ENCODE assay signal across 8 cellular contexts in genomic region chr11:70467196-70468085, GRCh38.
DNase-seq lines count a peak whose midpoint lies in the region; ATAC-seq and TF ChIP-seq lines count a peak whose summit lies in the region.

No MANE protein-coding gene starts in this region.

- no peak overlapping the region for H3K4me3 ChIP-seq in AG04449 (ENCODE audit: low read depth, low read length)

- POLR2A ChIA-PET in AG04449 (lab: Yijun Ruan, JAX) = no interaction called here

- peak; percentile 78 for TF ChIP-seq CTCF in AG04449 (IDR thresholded peaks at IDR 0.05; ENCODE audit: insufficient read depth, low read length, missing control alignments)
- peak; percentile 74 for TF ChIP-seq CTCF in GM12872 (IDR thresholded peaks at IDR 0.05; ENCODE audit: insufficient read depth, low read depth, low read length)

- ATAC-seq in HG02852 (IDR thresholded peaks at IDR 0.05; ENCODE audit: unreplicated experiment) (no peak), HG03025 (IDR thresholded peaks at IDR 0.05; ENCODE audit: low FRiP score, unreplicated experiment) (no peak)

- DNase-seq in AG04449 (ENCODE audit: low read depth, low spot score) = no peak
- peak; percentile 34 for DNase-seq in NCI-H2107 (lab: John Stamatoyannopoulos, UW)
- DNase-seq in activated T-cell treated with anti-CD3 and anti-CD28 coated beads for 48 hours (ENCODE audit: low read depth) = peak; percentile 52
- DNase-seq in globus pallidus (ENCODE audit: low spot score) = peak; percentile 53
- DNase-seq in pons (ENCODE audit: low spot score) = peak; percentile 58

- CTCF ChIA-PET in AG04449 (lab: Yijun Ruan, JAX) = interaction anchor here (0.7 to 2.7 kb wide), 23 partner anchors 9 to 1113 kb away, joined by 3 to 35 read pairs (median 4); no protein-coding TSS in a partner anchor
